In genomic region chr2:187580462-187581124, GRCh38 we compare ENCODE assay signal across 10 cellular contexts. TPM values are rescaled to one million over a fixed set of nuclear protein-coding genes. Genes with fewer than 3 reads are reported as not detected.
A peak's percentile ranks its signal among the peaks of the same experiment; 100 is the strongest.
DNase-seq lines count a peak whose midpoint lies in the region; ATAC-seq and TF ChIP-seq lines count a peak whose summit lies in the region.
"Had no signal": no experiment of that assay in that cellular context is flagged by ENCODE, and none has a peak within 500 bp of the region (broad histone marks: within the 10 kb centered on the region; RNA-seq: fewer than 3 reads in every experiment).

No MANE protein-coding gene starts in this region.

- H2AFZ ChIP-seq in neural progenitor cell (replicated peaks): no peak overlapping the region

- H3K79me2 ChIP-seq in neural progenitor cell (ENCODE audit: low read depth): no peaks in the 10 kb centered on the region

- H3K27me3 ChIP-seq in NT2/D1 (ENCODE audit: insufficient read depth, insufficient read length) (no peaks in the 10 kb centered on the region), endodermal cell (ENCODE audit: control insufficient read depth, insufficient read depth, low read length, poor library complexity, severe bottlenecking) (peaks cover 7% of the 10 kb centered on the region), neural progenitor cell (no peaks in the 10 kb centered on the region)

- no peak overlapping the region for H3K9ac ChIP-seq in NT2/D1 (ENCODE audit: insufficient read length, low read depth)
- no peak overlapping the region for H3K9ac ChIP-seq in endodermal cell (ENCODE audit: extremely low read depth, low read length, poor library complexity, severe bottlenecking)
- H3K9ac ChIP-seq in neural progenitor cell: no peak overlapping the region

- H3K36me3 Mint-ChIP-seq in endodermal cell (ENCODE audit: low read depth): no peaks in the 10 kb centered on the region
- no peaks in the 10 kb centered on the region for H3K36me3 Mint-ChIP-seq in neural progenitor cell
- H3K36me3 Mint-ChIP-seq in glutamatergic neuron (ENCODE audit: unreplicated experiment): no peaks in the 10 kb centered on the region
- H3K36me3 Mint-ChIP-seq: IgD-negative memory B cell; naive thymus-derived CD4-positive, alpha-beta T cell had no signal

- no peak overlapping the region for H3K4me3 Mint-ChIP-seq in endodermal cell
- H3K4me3 Mint-ChIP-seq in neural progenitor cell: no peak overlapping the region
- H3K4me3 Mint-ChIP-seq in glutamatergic neuron (ENCODE audit: unreplicated experiment): no peak overlapping the region
- H3K4me3 Mint-ChIP-seq: IgD-negative memory B cell; naive thymus-derived CD4-positive, alpha-beta T cell had no signal

- ATAC-seq in HG03095 (IDR thresholded peaks at IDR 0.05; ENCODE audit: unreplicated experiment): peak; percentile 63
- ATAC-seq: naive thymus-derived CD4-positive, alpha-beta T cell had no signal

- H4K20me1 ChIP-seq in neural progenitor cell (ENCODE audit: low read depth): no peaks in the 10 kb centered on the region

- H3K9me3 Mint-ChIP-seq in endodermal cell (no peaks in the 10 kb centered on the region), neural progenitor cell (no peaks in the 10 kb centered on the region), glutamatergic neuron (ENCODE audit: unreplicated experiment) (no peaks in the 10 kb centered on the region)
- H3K9me3 Mint-ChIP-seq: IgD-negative memory B cell; naive thymus-derived CD4-positive, alpha-beta T cell had no signal

- H3K27ac Mint-ChIP-seq in endodermal cell (peak overlapping the region; percentile 70), neural progenitor cell (no peak overlapping the region), glutamatergic neuron (ENCODE audit: unreplicated experiment) (no peak overlapping the region)
- H3K27ac Mint-ChIP-seq: IgD-negative memory B cell; naive thymus-derived CD4-positive, alpha-beta T cell had no signal

- peaks cover 16% of the 10 kb centered on the region for H3F3A ChIP-seq in neural progenitor cell (ENCODE audit: low read depth)

- H3K27me3 Mint-ChIP-seq in endodermal cell (ENCODE audit: insufficient read depth): no peaks in the 10 kb centered on the region
- H3K27me3 Mint-ChIP-seq in neural progenitor cell (ENCODE audit: insufficient read depth, low read depth): no peaks in the 10 kb centered on the region
- no peaks in the 10 kb centered on the region for H3K27me3 Mint-ChIP-seq in glutamatergic neuron (ENCODE audit: unreplicated experiment)
- H3K27me3 Mint-ChIP-seq: IgD-negative memory B cell had no signal

- H3K4me3 ChIP-seq in NT2/D1 (ENCODE audit: insufficient read length, low read depth) (no peak overlapping the region), endodermal cell (ENCODE audit: low read length) (no peak overlapping the region), neural progenitor cell (no peak overlapping the region)

- 41 to 64% methylated on average over 4 to 6 of the region's 7 CpGs for WGBS in endodermal cell (ENCODE audit: insufficient coverage in 1 of 2, insufficient read length in 1 of 2), 2 experiments

- peak; percentile 69 for TF ChIP-seq CTCF in endodermal cell (conservative IDR thresholded peaks at IDR 0.05)
- peak; percentile 67 for TF ChIP-seq CTCF in neural progenitor cell (IDR thresholded peaks at IDR 0.05)
- TF ChIP-seq CTCF in glutamatergic neuron (IDR thresholded peaks at IDR 0.05; ENCODE audit: partially characterized antibody, unreplicated experiment): no peak

- H3K9me3 ChIP-seq in NT2/D1 (ENCODE audit: insufficient read depth, low read length) (no peaks in the 10 kb centered on the region), endodermal cell (ENCODE audit: control insufficient read depth, low read length) (no peaks in the 10 kb centered on the region), neural progenitor cell (ENCODE audit: low read depth) (no peaks in the 10 kb centered on the region)

- no peak overlapping the region for H3K4me2 ChIP-seq in neural progenitor cell

- H3K4me1 ChIP-seq in NT2/D1 (ENCODE audit: insufficient read depth, insufficient read length) (no peaks in the 10 kb centered on the region), endodermal cell (ENCODE audit: control insufficient read depth, insufficient read depth, low read length) (peaks cover 18% of the 10 kb centered on the region), neural progenitor cell (peaks cover 26% of the 10 kb centered on the region)

- H3K36me3 ChIP-seq in NT2/D1 (ENCODE audit: insufficient read depth, insufficient read length, low read length) (no peaks in the 10 kb centered on the region), endodermal cell (ENCODE audit: control insufficient read depth, insufficient read depth, low read length) (no peaks in the 10 kb centered on the region), neural progenitor cell (no peaks in the 10 kb centered on the region)

- DNase-seq in Daoy (ENCODE audit: low read depth) (peak; percentile 40), NT2/D1 (ENCODE audit: low read depth, low spot score) (peak; percentile 18), endodermal cell (no peak), neural progenitor cell (ENCODE audit: low spot score) (peak; percentile 61), nucleus accumbens (lab: John Stamatoyannopoulos, UW) (no peak), glutamatergic neuron (no peak), islet precursor cell (no peak)

- peaks cover 28% of the 10 kb centered on the region for H3K4me1 Mint-ChIP-seq in endodermal cell
- peaks cover 24% of the 10 kb centered on the region for H3K4me1 Mint-ChIP-seq in neural progenitor cell
- no peaks in the 10 kb centered on the region for H3K4me1 Mint-ChIP-seq in glutamatergic neuron (ENCODE audit: low read depth, unreplicated experiment)

- H3K27ac ChIP-seq in endodermal cell (ENCODE audit: low read depth, low read length) (no peak overlapping the region), neural progenitor cell (no peak overlapping the region)

RNA-seq across cellular contexts. Expression of gene TFPI, which starts 26.4 kb away (rescaled TPM):
- 43.8 and 54.8 TPM in 2 replicates for total RNA-seq in Daoy (2014; rRNA removed; shearing (Covaris generic))
- 10 to 100 TPM; 33.0 to 34.3 TPM for total RNA-seq in endodermal cell
- 36.1 TPM for polyA plus RNA-seq in endodermal cell (2013, experiment 1 of 2)
- polyA plus RNA-seq in endodermal cell (2013, experiment 2 of 2): 41.4 TPM
- total RNA-seq in neural progenitor cell (ENCODE audit: low replicate concordance): 12.9 and 16.6 TPM in 2 replicates
- 0.59 TPM for total RNA-seq in glutamatergic neuron (ENCODE audit: unreplicated experiment)
- polyA plus RNA-seq: naive thymus-derived CD4-positive, alpha-beta T cell had no signal

Comparison
In these comparisons a context has a peak if more than half of its experiments do, and no peak if none do; other contexts are left out.
1. DNase-seq: peak in Daoy (single experiment), NT2/D1 (single experiment) and neural progenitor cell (single experiment); none in endodermal cell (single experiment), nucleus accumbens (0 of 56), glutamatergic neuron (single experiment) and islet precursor cell (single experiment).